In genomic region chr5:160774646-160775313, GRCh38 we compare ENCODE assay signal across 22 cellular contexts.
A peak's percentile ranks its signal among the peaks of the same experiment; 100 is the strongest.
DNase-seq lines count a peak whose midpoint lies in the region; FAIRE-seq and TF ChIP-seq lines count a peak whose summit lies in the region.
"Had no signal": no experiment of that assay in that cellular context is flagged by ENCODE, and none has a peak within 500 bp of the region (broad histone marks: within the 10 kb centered on the region; RNA-seq: fewer than 3 reads in every experiment).

No MANE protein-coding gene starts in this region.

- no peaks in the 10 kb centered on the region for H4K20me1 ChIP-seq in H9 (ENCODE audit: control insufficient read depth, insufficient read depth, insufficient read length)

- no peaks in the 10 kb centered on the region for H3K79me2 ChIP-seq in H9 (ENCODE audit: insufficient read depth, low read length)
- no peaks in the 10 kb centered on the region for H3K79me2 ChIP-seq in mesendoderm (ENCODE audit: control insufficient read depth, insufficient read depth, low read length)

- H2BK120ac ChIP-seq in H9 (ENCODE audit: low read depth, low read length, poor library complexity, severe bottlenecking) (no peak overlapping the region), mesendoderm (ENCODE audit: low read depth, low read length) (no peak overlapping the region)

- H3K27ac Mint-ChIP-seq in H9 (peak overlapping the region; percentile 48 to 80 (median 65); a peak in 3 of 7 replicates), progenitor cell of endocrine pancreas (peak overlapping the region; percentile 42)
- H3K27ac Mint-ChIP-seq: activated CD4-positive, alpha-beta T cell treated with anti-CD3 and anti-CD28 coated beads, Interleukin-2, amount 10 ng/mL, durations not matched to agents 7 days and 5 days; activated naive CD8-positive, alpha-beta T cell treated with anti-CD3 and anti-CD28 coated beads for 36 hours; activated T-helper 17 cell treated with anti-CD3 and anti-CD28 coated beads, Interleukin-2, amount 50 U/mL, for 72 hours; CD4-positive, alpha-beta T cell; natural killer cell had no signal

- no peaks in the 10 kb centered on the region for H3K23me2 ChIP-seq in H9 (ENCODE audit: insufficient read length, low read depth, low read length, poor library complexity, severe bottlenecking)

- intact Hi-C loops in spleen (cut with DNase I; ENCODE audit: low total_unique reads) = no loop called here

- H3K36me3 Mint-ChIP-seq in H9 (ENCODE audit: insufficient read depth in 1 of 3, low read depth in 3 of 3) = no peaks in the 10 kb centered on the region
- H3K36me3 Mint-ChIP-seq in progenitor cell of endocrine pancreas (ENCODE audit: insufficient read depth) = no peaks in the 10 kb centered on the region
- H3K36me3 Mint-ChIP-seq: activated naive CD8-positive, alpha-beta T cell treated with anti-CD3 and anti-CD28 coated beads for 36 hours; natural killer cell had no signal

- H3K14ac ChIP-seq in H9 (ENCODE audit: insufficient read depth, low read length) = no peak overlapping the region

- H3K36me3 ChIP-seq in mesendoderm (ENCODE audit: control insufficient read depth, insufficient read depth, low read length) = no peaks in the 10 kb centered on the region
- H3K36me3 ChIP-seq in spleen = no peaks in the 10 kb centered on the region
- H3K36me3 ChIP-seq: tibial artery had no signal

- no peak for FAIRE-seq in urothelium cell line (lab: Jason Lieb, UNC)
- FAIRE-seq: colon had no signal

- H3K4me3 Mint-ChIP-seq in H9 (no peak overlapping the region), progenitor cell of endocrine pancreas (ENCODE audit: low read depth) (no peak overlapping the region)
- H3K4me3 Mint-ChIP-seq: activated CD4-positive, alpha-beta T cell treated with anti-CD3 and anti-CD28 coated beads, Interleukin-2, amount 10 ng/mL, durations not matched to agents 7 days and 5 days; activated naive CD8-positive, alpha-beta T cell treated with anti-CD3 and anti-CD28 coated beads for 36 hours; activated T-helper 17 cell treated with anti-CD3 and anti-CD28 coated beads, Interleukin-2, amount 50 U/mL, for 72 hours; CD4-positive, alpha-beta T cell; natural killer cell had no signal

- H3K18ac ChIP-seq in H9 (ENCODE audit: insufficient read length, low read depth, low read length) (no peak overlapping the region), mesendoderm (ENCODE audit: low read length) (no peak overlapping the region)

- H3K27me3 Mint-ChIP-seq in H9 (ENCODE audit: low read depth) (no peaks in the 10 kb centered on the region; the same call in 1 of the 2 replicates), progenitor cell of endocrine pancreas (no peaks in the 10 kb centered on the region)
- H3K27me3 Mint-ChIP-seq: activated CD4-positive, alpha-beta T cell treated with anti-CD3 and anti-CD28 coated beads, Interleukin-2, amount 10 ng/mL, durations not matched to agents 7 days and 5 days; activated naive CD8-positive, alpha-beta T cell treated with anti-CD3 and anti-CD28 coated beads for 36 hours had no signal

- H3K27ac ChIP-seq in H9 (ENCODE audit: insufficient read length, low read depth, low read length) (no peak overlapping the region), caudate nucleus (ENCODE audit: low read depth, low read length) (peak overlapping the region; percentile 95), mesendoderm (ENCODE audit: low read depth, low read length) (no peak overlapping the region), spleen (no peak overlapping the region)
- H3K27ac ChIP-seq: tibial artery had no signal

- H3K4me1 ChIP-seq in H9 (ENCODE audit: insufficient read depth, low read length) (no peaks in the 10 kb centered on the region; the same call in 1 of the 2 replicates), mesendoderm (ENCODE audit: control insufficient read depth, low read depth, low read length) (peaks cover 2% of the 10 kb centered on the region), spleen (no peaks in the 10 kb centered on the region)
- H3K4me1 ChIP-seq: tibial artery had no signal

- WGBS in H9 (ENCODE audit: extremely low coverage, insufficient read length, low lambda C conversion rate) = no CpG with 5 or more reads among the region's 12 CpGs
- no CpG with 5 or more reads among the region's 12 CpGs for WGBS in mesendoderm (ENCODE audit: extremely low coverage, insufficient coverage, low lambda C conversion rate)
- WGBS in spleen, 5 donors = 67 to 71% (median 71%) methylated on average over 12 of the region's 12 CpGs

- H4K8ac ChIP-seq in H9 (replicated peaks; ENCODE audit: insufficient read length, low read depth, low read length) (no peak overlapping the region), mesendoderm (ENCODE audit: low read depth, low read length) (no peak overlapping the region)

- no peak overlapping the region for H2BK20ac ChIP-seq in H9 (ENCODE audit: low read depth, low read length, poor library complexity, severe bottlenecking)

- TF ChIP-seq POLR2A in spleen (IDR thresholded peaks at IDR 0.05) = no peak

- no peaks in the 10 kb centered on the region for H3K27me3 ChIP-seq in H9 (ENCODE audit: insufficient read depth, low read length)
- H3K27me3 ChIP-seq in mesendoderm (ENCODE audit: insufficient read depth, low read length, poor library complexity) = no peaks in the 10 kb centered on the region
- H3K27me3 ChIP-seq in spleen (replicated peaks in 1 of 7) = no peaks in the 10 kb centered on the region
- H3K27me3 ChIP-seq: tibial artery had no signal

- DNase-seq in H9 = no peak
- peak in 33 of 61 donors; percentile 2 to 61 (median 35) for DNase-seq in caudate nucleus (lab: John Stamatoyannopoulos, UW)
- DNase-seq in mesendoderm = no peak
- no peak for DNase-seq in progenitor cell of endocrine pancreas (ENCODE audit: low spot score, unreplicated experiment)
- no peak for DNase-seq in spleen
- DNase-seq in SHP77 (lab: John Stamatoyannopoulos, UW) = no peak
- no peak for DNase-seq in urothelium cell line (ENCODE audit: low spot score)
- no peak for DNase-seq in NCI-H510A (lab: John Stamatoyannopoulos, UW)
- DNase-seq: activated CD4-positive, alpha-beta T cell treated with anti-CD3 and anti-CD28 coated beads, Interleukin-2, amount 10 ng/mL, durations not matched to agents 7 days and 5 days; activated CD8-positive, alpha-beta memory T cell treated with anti-CD3 and anti-CD28 coated beads, Interleukin-2, amount 50 U/mL, for 4 hours; activated naive CD8-positive, alpha-beta T cell treated with anti-CD3 and anti-CD28 coated beads for 36 hours; CD4-positive, alpha-beta T cell; left colon; MV-4-11; natural killer cell; NCI-H446; SK-N-SH; stimulated activated CD4-positive, alpha-beta T cell treated with anti-CD3 and anti-CD28 coated beads, Interleukin-4, amount 100 ng/mL, for 24 hours; stimulated activated naive CD4-positive, alpha-beta T cell treated with Interleukin-2 at 50 U/mL for 16 hours; tibial artery had no signal

- H3K4me3 ChIP-seq in mesendoderm (ENCODE audit: low read length) (no peak overlapping the region), spleen (no peak overlapping the region)
- H3K4me3 ChIP-seq: tibial artery had no signal

- H3K79me1 ChIP-seq in H9 (ENCODE audit: insufficient read depth, low read depth, low read length, poor library complexity, severe bottlenecking) = no peaks in the 10 kb centered on the region
- H3K79me1 ChIP-seq in mesendoderm (ENCODE audit: low read length) = no peaks in the 10 kb centered on the region

- H3K9me3 ChIP-seq in H9 (ENCODE audit: control insufficient read depth, low read depth, low read length) (no peaks in the 10 kb centered on the region), spleen (no peaks in the 10 kb centered on the region)
- H3K9me3 ChIP-seq: SK-N-SH, tibial artery had no signal

- H3K56ac ChIP-seq in H9 (ENCODE audit: insufficient read length, low read depth, low read length) = no peak overlapping the region
- peak overlapping the region; percentile 31 for H3K56ac ChIP-seq in mesendoderm (ENCODE audit: low read length)

- TF ChIP-seq CTCF in H9 (conservative IDR thresholded peaks at IDR 0.05) (no peak), progenitor cell of endocrine pancreas (IDR thresholded peaks at IDR 0.05; ENCODE audit: unreplicated experiment) (no peak), spleen (IDR thresholded peaks at IDR 0.05 in 8 of 11, conservative IDR thresholded peaks at IDR 0.05 in 3 of 11) (no peak)

- no peaks in the 10 kb centered on the region for H3K9me3 Mint-ChIP-seq in H9
- no peaks in the 10 kb centered on the region for H3K9me3 Mint-ChIP-seq in progenitor cell of endocrine pancreas (ENCODE audit: low read depth)
- H3K9me3 Mint-ChIP-seq: activated CD4-positive, alpha-beta T cell treated with anti-CD3 and anti-CD28 coated beads, Interleukin-2, amount 10 ng/mL, durations not matched to agents 7 days and 5 days; activated naive CD8-positive, alpha-beta T cell treated with anti-CD3 and anti-CD28 coated beads for 36 hours; activated T-helper 17 cell treated with anti-CD3 and anti-CD28 coated beads, Interleukin-2, amount 50 U/mL, for 72 hours; CD4-positive, alpha-beta T cell; natural killer cell had no signal

- H4K5ac ChIP-seq in H9 (ENCODE audit: insufficient read length, low read depth, low read length) = no peak overlapping the region
- H4K5ac ChIP-seq in mesendoderm (ENCODE audit: low read length) = no peak overlapping the region

- H2AK5ac ChIP-seq in H9 (ENCODE audit: insufficient read length, low read length) = no peak overlapping the region
- H2AK5ac ChIP-seq in mesendoderm (ENCODE audit: low read length) = no peak overlapping the region

- no peak overlapping the region for H2AFZ ChIP-seq in H9 (ENCODE audit: low read length)

- H3K9ac ChIP-seq in H9 (ENCODE audit: extremely low read depth, insufficient read length, low read length) = no peak overlapping the region
- H3K9ac ChIP-seq in mesendoderm (ENCODE audit: low read length) = no peak overlapping the region
- H3K9ac ChIP-seq: SK-N-SH had no signal

- no peak overlapping the region for H2BK12ac ChIP-seq in H9 (ENCODE audit: insufficient read length, low read depth, low read length)

- H3K23ac ChIP-seq in H9 (ENCODE audit: insufficient read length, low read depth, low read length) = no peak overlapping the region
- peak overlapping the region; percentile 60 for H3K23ac ChIP-seq in mesendoderm (ENCODE audit: low read length)

- H3T11ph ChIP-seq in H9 (ENCODE audit: low read length) = no peak overlapping the region

- peaks cover 23 to 28% of the 10 kb centered on the region in 2 experiments for H3K4me1 Mint-ChIP-seq in H9
- peaks cover 10% of the 10 kb centered on the region for H3K4me1 Mint-ChIP-seq in progenitor cell of endocrine pancreas (ENCODE audit: low read depth)
- H3K4me1 Mint-ChIP-seq: activated CD4-positive, alpha-beta T cell treated with anti-CD3 and anti-CD28 coated beads, Interleukin-2, amount 10 ng/mL, durations not matched to agents 7 days and 5 days; activated naive CD8-positive, alpha-beta T cell treated with anti-CD3 and anti-CD28 coated beads for 36 hours; activated T-helper 17 cell treated with anti-CD3 and anti-CD28 coated beads, Interleukin-2, amount 50 U/mL, for 72 hours; natural killer cell had no signal

- H2BK15ac ChIP-seq in H9 (ENCODE audit: low read depth, low read length) (no peak overlapping the region), mesendoderm (replicated peaks; ENCODE audit: low read depth) (no peak overlapping the region)

- H3K4ac ChIP-seq in H9 (ENCODE audit: low read depth, low read length) = no peak overlapping the region
- H3K4ac ChIP-seq in mesendoderm (ENCODE audit: low read depth, low read length) = no peak overlapping the region

- H4K91ac ChIP-seq in H9 (ENCODE audit: insufficient read length, low read depth, low read length) = no peak overlapping the region

- no peak overlapping the region for H3K4me2 ChIP-seq in H9 (ENCODE audit: insufficient read depth, insufficient read length, low read length)
- H3K4me2 ChIP-seq in mesendoderm (ENCODE audit: low read length) = no peak overlapping the region
- H3K4me2 ChIP-seq: SK-N-SH had no signal

- no peak overlapping the region for H2BK5ac ChIP-seq in H9 (ENCODE audit: insufficient read length, low read length)
- no peak overlapping the region for H2BK5ac ChIP-seq in mesendoderm (ENCODE audit: low read length)

Comparison
In these comparisons a context has a peak if more than half of its experiments do, and no peak if none do; other contexts are left out.
1. DNase-seq: peak in caudate nucleus (33 of 61); none in H9 (single experiment), mesendoderm (single experiment), progenitor cell of endocrine pancreas (single experiment), spleen (single experiment), SHP77 (0 of 2), urothelium cell line (single experiment) and NCI-H510A (single experiment).